Comparison of ENCODE assay signal across 1 cellular context in the genomic region with DNA sequence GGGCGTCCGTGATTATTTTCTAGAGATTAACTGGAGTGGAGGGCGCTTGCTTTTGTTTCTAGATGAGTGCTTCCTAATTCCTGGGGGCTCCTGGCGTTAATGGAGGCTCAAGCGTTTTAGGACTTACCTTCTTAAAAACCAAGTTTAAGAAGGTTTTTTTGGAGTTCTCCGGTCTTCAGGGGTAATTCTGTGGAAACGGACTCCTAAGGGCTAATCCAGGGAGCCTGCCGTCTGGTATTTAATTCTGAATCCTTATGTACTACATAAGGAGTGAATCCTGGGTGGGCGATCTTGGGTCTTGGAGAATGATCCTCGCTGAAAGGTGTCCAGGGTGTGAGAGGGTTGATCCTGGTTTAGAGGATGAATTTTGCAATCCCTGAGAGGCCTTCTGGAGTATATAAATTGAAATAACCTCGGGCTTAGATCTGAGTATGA.
TF ChIP-seq lines count a peak whose summit lies in the region.

No MANE protein-coding gene starts in this region.

TF ChIP-seq in GM12878, 131 proteins besides CTCF, POLR2A, EP300 and RAD21:
- TF ChIP-seq NBN (IDR thresholded peaks at IDR 0.05) (0 out of 2 replicates have a peak, but pooled peaks have one; percentile 3), CBFB (IDR thresholded peaks at IDR 0.05; ENCODE audit: low read depth) (no peak), SREBF1 (IDR thresholded peaks at IDR 0.05; ENCODE audit: low read length) (no peak), SMARCA5 (IDR thresholded peaks at IDR 0.05) (0 out of 2 replicates have a peak, but pooled peaks have one; percentile 4), CHD1 (IDR thresholded peaks at IDR 0.05; ENCODE audit: low read depth, low read length) (0 out of 2 replicates have a peak, but pooled peaks have one; percentile 87), ZNF217 (IDR thresholded peaks at IDR 0.05) (no peak), WRNIP1 (IDR thresholded peaks at IDR 0.05; ENCODE audit: borderline replicate concordance, low read depth, low read length) (0 out of 2 replicates have a peak, but pooled peaks have one; percentile 46), SMAD5 (IDR thresholded peaks at IDR 0.05; ENCODE audit: low read depth) (no peak), BHLHE40 (IDR thresholded peaks at IDR 0.05; ENCODE audit: borderline replicate concordance in 1 of 2, low read depth in 2 of 2, low read length in 1 of 2) (no peak), ZNF687 (IDR thresholded peaks at IDR 0.05) (0 out of 2 replicates have a peak, but pooled peaks have one; percentile 4)
- TF ChIP-seq, protein P1, sequence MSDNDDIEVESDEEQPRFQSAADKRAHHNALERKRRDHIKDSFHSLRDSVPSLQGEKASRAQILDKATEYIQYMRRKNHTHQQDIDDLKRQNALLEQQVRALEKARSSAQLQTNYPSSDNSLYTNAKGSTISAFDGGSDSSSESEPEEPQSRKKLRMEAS (IDR thresholded peaks at IDR 0.05; ENCODE audit: low read depth, low read length) = 0 out of 2 replicates have a peak, but pooled peaks have one; percentile 28
